In the genomic region with DNA sequence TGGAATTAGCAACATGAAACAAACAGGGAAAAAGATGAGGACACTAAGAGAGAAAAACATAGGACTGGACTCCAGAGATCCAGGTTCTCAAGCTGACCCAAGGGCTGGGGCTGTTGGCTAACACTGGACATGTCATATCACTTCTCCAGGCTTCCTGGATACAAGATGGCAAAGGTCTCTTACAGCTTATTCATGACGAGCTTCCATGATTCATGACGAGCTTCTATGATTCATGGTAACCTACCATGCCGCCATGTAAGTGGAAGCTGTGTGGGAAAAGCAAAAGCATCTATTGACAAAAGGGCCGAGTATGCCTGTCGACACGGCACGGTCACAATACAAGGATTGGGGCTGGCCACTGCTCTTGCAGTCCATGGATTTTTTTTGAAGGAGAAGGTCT, we compare ENCODE assay signal across 31 cellular contexts.
"Had no signal": no experiment of that assay in that cellular context is flagged by ENCODE, and none has a peak within 500 bp of the region (broad histone marks: within the 10 kb centered on the region; RNA-seq: fewer than 3 reads in every experiment).

No MANE protein-coding gene starts in this region.

- H3K27ac ChIP-seq: brain microvascular endothelial cell, foreskin keratinocyte, gastroesophageal sphincter, WERI-Rb-1 had no signal

- H3K4me3 Mint-ChIP-seq: activated B cell treated with CpG ODN at 0.5 μM for 24 hours; activated CD8-positive, alpha-beta T cell treated with anti-CD3 and anti-CD28 coated beads for 36 hours; activated naive CD8-positive, alpha-beta T cell; activated T-cell treated with anti-CD3 and anti-CD28 coated beads, Interleukin-2, amount 50 U/mL, for 4 hours; activated T-helper 17 cell treated with anti-CD3 and anti-CD28 coated beads, Interleukin-2, amount 50 U/mL, for 72 hours; T-helper 17 cell; T-helper 2 cell treated with Interferon-gamma antibody and Interleukin-4, amounts not matched to agents 5 μg/mL and 100 μg/mL, for 36 hours had no signal

- H3K27me3 ChIP-seq: brain microvascular endothelial cell, foreskin keratinocyte, gastroesophageal sphincter had no signal

- DNase-seq: activated B cell treated with CpG ODN at 0.5 μM for 24 hours; activated CD4-positive, alpha-beta T cell treated with anti-CD3 and anti-CD28 coated beads for 48 hours; activated CD4-positive, alpha-beta T cell treated with anti-CD3 and anti-CD28 coated beads, Interleukin-2, amount 50 U/mL, for 1 hour; activated CD4-positive, alpha-beta T cell treated with anti-CD3 and anti-CD28 coated beads, Interleukin-2, amount 50 U/mL, for 48 hours; activated CD8-positive, alpha-beta memory T cell treated with anti-CD3 and anti-CD28 coated beads for 24 hours; activated CD8-positive, alpha-beta T cell treated with anti-CD3 and anti-CD28 coated beads for 36 hours; activated effector memory CD4-positive, alpha-beta T cell treated with Interleukin-2 at 50 U/mL for 16 hours; activated gamma-delta T cell treated with Interleukin-2 at 50 U/mL for 16 hours; activated naive CD4-positive, alpha-beta T cell treated with anti-CD3 and anti-CD28 coated beads, Interleukin-2, amount 50 U/mL, for 16 hours; activated naive CD4-positive, alpha-beta T cell treated with Interleukin-2 at 50 U/mL for 16 hours; activated T-cell treated with anti-CD3 and anti-CD28 coated beads, Interleukin-2, amount 50 U/mL, for 4 hours; amniotic stem cell; anterior cingulate cortex; brain microvascular endothelial cell; caudate nucleus; cortex of kidney; effector CD8-positive, alpha-beta T cell; foreskin keratinocyte; head of caudate nucleus; hippocampal formation; T-helper 17 cell; T1000; WERI-Rb-1 had no signal

- H3K4me1 ChIP-seq: foreskin keratinocyte, gastroesophageal sphincter had no signal

- H3K9me3 ChIP-seq: gastroesophageal sphincter had no signal

- H3K27ac Mint-ChIP-seq: activated B cell treated with CpG ODN at 0.5 μM for 24 hours; activated CD8-positive, alpha-beta T cell treated with anti-CD3 and anti-CD28 coated beads for 36 hours; activated naive CD8-positive, alpha-beta T cell; activated T-helper 17 cell treated with anti-CD3 and anti-CD28 coated beads, Interleukin-2, amount 50 U/mL, for 72 hours; T-helper 17 cell; T-helper 2 cell treated with Interferon-gamma antibody and Interleukin-4, amounts not matched to agents 5 μg/mL and 100 μg/mL, for 36 hours had no signal

- H3K36me3 ChIP-seq: brain microvascular endothelial cell, gastroesophageal sphincter, WERI-Rb-1 had no signal

- H3K4me3 ChIP-seq: gastroesophageal sphincter had no signal

- H3K27me3 Mint-ChIP-seq: activated CD8-positive, alpha-beta T cell treated with anti-CD3 and anti-CD28 coated beads for 36 hours; activated naive CD8-positive, alpha-beta T cell; T-helper 17 cell had no signal

- H3K9me3 Mint-ChIP-seq: activated CD8-positive, alpha-beta T cell treated with anti-CD3 and anti-CD28 coated beads for 36 hours; activated T-cell treated with anti-CD3 and anti-CD28 coated beads, Interleukin-2, amount 50 U/mL, for 4 hours; T-helper 2 cell treated with Interferon-gamma antibody and Interleukin-4, amounts not matched to agents 5 μg/mL and 100 μg/mL, for 36 hours had no signal

- FAIRE-seq: astrocyte, colon, endometrium, endothelial cell of umbilical vein had no signal

- H3K4me1 Mint-ChIP-seq: T-helper 17 cell had no signal
